ENCODE assay signal across 25 cellular contexts in the genomic region with DNA sequence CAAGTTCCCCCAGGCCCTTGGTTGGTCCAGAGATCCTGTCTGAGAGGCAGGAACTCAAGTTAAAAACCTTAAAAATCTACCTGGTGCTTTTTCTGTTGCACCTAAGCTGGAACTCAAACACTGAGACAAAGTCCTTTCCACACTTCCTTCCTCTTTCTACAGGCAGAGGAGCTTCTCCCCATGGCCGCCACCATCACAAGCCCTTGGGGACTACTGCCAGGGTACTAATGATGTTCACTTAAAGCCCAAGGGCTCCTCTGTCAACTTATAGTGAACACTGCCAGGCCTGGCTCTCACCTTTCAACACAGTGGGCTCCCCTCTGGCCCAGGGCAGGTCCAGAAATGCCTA. TPM values are rescaled to one million over a fixed set of nuclear protein-coding genes. Genes with fewer than 3 reads are reported as not detected.
"Had no signal": no experiment of that assay in that cellular context is flagged by ENCODE, and none has a peak within 500 bp of the region (broad histone marks: within the 10 kb centered on the region; RNA-seq: fewer than 3 reads in every experiment).

No MANE protein-coding gene starts in this region.

- H3K27ac ChIP-seq: gastroesophageal sphincter, heart right ventricle, left lung, tibial nerve, uterus had no signal

- H3K36me3 ChIP-seq: gastroesophageal sphincter, heart right ventricle, left lung, tibial nerve, uterus had no signal

- H3K27me3 ChIP-seq: gastroesophageal sphincter, heart right ventricle, left lung, tibial nerve, uterus had no signal

- H3K4me3 ChIP-seq: gastroesophageal sphincter, heart right ventricle, left lung, tibial nerve, uterus had no signal

- H3K4me1 ChIP-seq: gastroesophageal sphincter, heart right ventricle, left lung, tibial nerve, uterus had no signal

- H3K9me3 ChIP-seq: gastroesophageal sphincter, left lung, tibial nerve, uterus had no signal

- ATAC-seq: activated CD4-positive, CD25-positive, alpha-beta regulatory T cell treated with anti-CD3 and anti-CD28 coated beads, Interleukin-2, amount 50 U/mL, for 24 hours; gastroesophageal sphincter; heart right ventricle; left lung; stimulated activated naive CD8-positive, alpha-beta T cell treated with anti-CD3 and anti-CD28 coated beads, Interleukin-15, Interleukin-2, amounts not matched to agents 100 U/mL and 50 U/mL, for 24 hours had no signal

- DNase-seq: activated CD4-positive, alpha-beta T cell treated with anti-CD3 and anti-CD28 coated beads, Interleukin-2, amount 50 U/mL, for 1 hour; activated CD8-positive, alpha-beta memory T cell treated with anti-CD3 and anti-CD28 coated beads for 24 hours; activated CD8-positive, alpha-beta memory T cell treated with anti-CD3 and anti-CD28 coated beads, Interleukin-2, amount 50 U/mL, for 48 hours; activated effector memory CD4-positive, alpha-beta T cell treated with Interleukin-2 at 50 U/mL for 16 hours; activated naive CD4-positive, alpha-beta T cell treated with anti-CD3 and anti-CD28 coated beads, Interleukin-2, amount 10 ng/mL, durations not matched to agents 7 days and 5 days; activated T-cell treated with anti-CD3 and anti-CD28 coated beads, Interleukin-2, amount 50 U/mL, for 48 hours; aorta; cerebellar nuclear complex; effector CD4-positive, alpha-beta T cell; heart right ventricle; left lung; stimulated activated CD4-positive, alpha-beta T cell treated with anti-CD3 and anti-CD28 coated beads, Interleukin-12 subunit alpha, Interleukin-12 subunit beta, amount 100 ng/mL, for 4 hours; stimulated activated CD4-positive, alpha-beta T cell treated with anti-CD3 and anti-CD28 coated beads, Interleukin-1b, Interleukin-23, amount 100 ng/mL, for 48 hours; stimulated activated CD8-positive, alpha-beta memory T cell treated with anti-CD3 and anti-CD28 coated beads, Interleukin-4, amount 100 ng/mL, for 48 hours; stimulated activated naive CD8-positive, alpha-beta T cell treated with anti-CD3 and anti-CD28 coated beads, Interleukin-15, Interleukin-2, amounts not matched to agents 100 U/mL and 50 U/mL, for 24 hours; substantia nigra; T1000; uterus had no signal

RNA-seq across cellular contexts. Expression of gene TM4SF18, which starts 26.0 kb away (rescaled TPM):
- total RNA-seq: kidney epithelial cell, osteoblast, progenitor cell of endocrine pancreas had no signal
- polyA plus RNA-seq: neural cell had no signal
